In the genomic region with DNA sequence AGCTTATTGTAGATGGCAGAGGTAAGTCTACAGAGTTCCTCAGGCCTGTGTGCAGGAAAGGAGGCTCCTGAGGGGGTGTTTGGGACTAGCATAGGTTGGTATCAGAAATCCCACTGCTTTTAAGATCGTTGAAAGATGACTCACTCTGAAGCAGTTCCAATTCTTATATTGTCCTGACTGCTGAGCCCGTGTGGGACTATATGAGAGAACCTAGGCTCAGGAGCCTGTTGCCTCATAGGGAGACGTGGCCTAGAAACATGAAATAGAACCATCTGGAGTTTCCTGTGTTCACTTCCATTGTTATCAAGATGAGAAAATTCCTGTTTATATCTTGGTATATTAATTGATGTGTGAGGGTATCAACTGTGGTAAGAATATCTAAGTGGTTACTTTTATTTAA, we compare ENCODE assay signal across 1 cellular context.
TF ChIP-seq lines count a peak whose summit lies in the region.

No MANE protein-coding gene starts in this region.

TF ChIP-seq in endothelial cell of umbilical vein, 7 proteins besides CTCF, POLR2A, EP300 and RAD21:
- TF ChIP-seq FOS (IDR thresholded peaks at IDR 0.05; ENCODE audit: borderline replicate concordance, insufficient read depth, low read length) (peak; percentile 45), JUN (IDR thresholded peaks at IDR 0.05; ENCODE audit: borderline replicate concordance, insufficient read depth, insufficient read length, low read depth) (peak; percentile 59), POLR2AphosphoS5 (IDR thresholded peaks at IDR 0.05; ENCODE audit: insufficient read depth, low read depth, low read length) (no peak)
